In the genomic region with DNA sequence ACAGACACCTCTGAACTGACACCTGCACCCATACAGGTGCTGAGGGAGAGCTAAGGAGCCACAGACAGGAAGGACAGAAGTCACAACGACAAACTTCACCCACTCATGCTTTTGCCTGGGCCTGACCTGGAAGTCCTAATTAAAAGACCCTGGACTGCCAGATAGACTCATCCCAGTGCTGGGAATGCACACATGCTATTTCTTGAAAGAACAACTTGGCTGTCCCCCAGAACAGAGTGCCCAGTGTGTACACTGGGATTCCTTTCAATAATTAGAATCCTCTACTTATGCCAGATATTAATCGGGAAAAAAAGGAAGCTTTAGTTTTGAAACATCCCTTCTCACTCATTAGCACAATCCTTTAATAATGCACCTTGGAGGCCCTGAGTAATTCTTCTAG, we compare ENCODE assay signal across 24 cellular contexts. TPM values are rescaled to one million over a fixed set of nuclear protein-coding genes. Genes with fewer than 3 reads are reported as not detected.
"Had no signal": no experiment of that assay in that cellular context is flagged by ENCODE, and none has a peak within 500 bp of the region (broad histone marks: within the 10 kb centered on the region; RNA-seq: fewer than 3 reads in every experiment).

No MANE protein-coding gene starts in this region.

- H3K36me3 ChIP-seq: breast epithelium had no signal

- H3K27me3 ChIP-seq: breast epithelium had no signal

- H3K27ac ChIP-seq: breast epithelium, PC-9, SK-N-MC had no signal

- ATAC-seq: activated T-helper 17 cell treated with anti-CD3 and anti-CD28 coated beads, Interleukin-2, amount 50 U/mL, for 72 hours; K562; T-cell had no signal

- H3K9me3 ChIP-seq: breast epithelium had no signal

- H3K4me3 ChIP-seq: breast epithelium, K562, PC-9, SK-N-MC had no signal

- H3K4me1 ChIP-seq: breast epithelium had no signal

- DNase-seq: activated CD4-positive, alpha-beta memory T cell treated with anti-CD3 and anti-CD28 coated beads for 36 hours; activated CD4-positive, alpha-beta T cell treated with anti-CD3 and anti-CD28 coated beads, Interleukin-2, amount 10 ng/mL, durations not matched to agents 7 days and 5 days; activated CD4-positive, CD25-positive, alpha-beta regulatory T cell; activated CD8-positive, alpha-beta memory T cell treated with anti-CD3 and anti-CD28 coated beads for 24 hours; activated gamma-delta T cell; activated naive CD4-positive, alpha-beta T cell treated with anti-CD3 and anti-CD28 coated beads for 36 hours; activated T-cell treated with anti-CD3 and anti-CD28 coated beads, Interleukin-2, amount 50 U/mL, for 48 hours; amygdala; caudate nucleus; Kasumi-1; NCI-H1048; NCI-H146; NCI-H187 treated with DMSO at 0.1 percent for 48 hours; NCI-H2081 treated with DMSO at 0.1 percent for 48 hours; NCI-H446; NCI-H524; PC-9; T-cell; T-helper 2 cell; T1000 had no signal

RNA-seq across cellular contexts. Expression of a gene that starts 3.4 kb away (rescaled TPM):
- polyA plus RNA-seq: K562 had no signal
